28 cellular contexts compared by ENCODE assay signal in the genomic region with DNA sequence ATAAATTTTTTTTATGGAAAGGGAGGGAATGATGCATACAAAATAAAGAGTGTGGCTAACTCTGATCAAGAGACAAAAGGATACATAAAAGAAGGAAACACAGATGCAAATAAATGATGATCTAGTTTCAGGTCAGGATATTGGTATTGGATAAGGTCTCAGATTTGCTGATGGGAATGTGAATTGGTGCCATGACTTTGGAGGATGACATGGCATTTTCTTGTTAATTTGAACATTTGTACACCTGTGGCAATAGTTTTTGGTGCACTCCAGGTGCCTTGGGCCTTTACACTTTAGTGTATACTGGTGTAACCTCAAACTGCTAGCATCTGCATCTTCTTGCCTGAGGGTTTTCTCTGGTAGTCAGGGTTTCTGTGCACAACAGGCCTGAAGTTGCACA.
"Had no signal": no experiment of that assay in that cellular context is flagged by ENCODE, and none has a peak within 500 bp of the region (broad histone marks: within the 10 kb centered on the region; RNA-seq: fewer than 3 reads in every experiment).

No MANE protein-coding gene starts in this region.

- H3K4me2 ChIP-seq: smooth muscle cell had no signal

- H3K27me3 ChIP-seq: neutrophil, pancreas, spleen, suprapubic skin, testis, tibial artery, transverse colon, upper lobe of right lung, uterus had no signal

- H3K27ac ChIP-seq: neutrophil, pancreas, prostate gland, skin epidermis, spleen, suprapubic skin, testis, tibial artery, transverse colon, upper lobe of right lung, uterus had no signal

- ATAC-seq: naive thymus-derived CD8-positive, alpha-beta T cell; natural killer cell treated with Interleukin-12 subunit alpha and Interleukin-12 subunit beta and Interleukin-15 and Interleukin-18, amount 100 ng/mL, for 72 hours; pancreas; right cardiac atrium; sciatic nerve; stimulated activated memory B cell treated with anti-CD40 and anti-IgM and Interleukin-4, amounts not matched to agents 10 μg/mL and 1 μg/mL and 100 μg/mL, for 72 hours; stimulated activated naive CD8-positive, alpha-beta T cell treated with anti-CD3 and anti-CD28 coated beads, Interleukin-15, amount 100 ng/mL, for 72 hours; stimulated activated naive CD8-positive, alpha-beta T cell treated with anti-CD3 and anti-CD28 coated beads, Interleukin-15, Interleukin-2, amounts not matched to agents 100 U/mL and 50 U/mL, for 24 hours; upper lobe of right lung had no signal

- H3K36me3 ChIP-seq: neutrophil, pancreas, prostate gland, spleen, suprapubic skin, tibial artery, transverse colon, upper lobe of right lung, uterus had no signal

- H3K4me3 ChIP-seq: pancreas, prostate gland, skin epidermis, smooth muscle cell, spleen, suprapubic skin, testis, tibial artery, transverse colon, upper lobe of right lung, uterus had no signal

- H3K9me3 ChIP-seq: neutrophil, pancreas, prostate gland, testis, upper lobe of right lung, uterus had no signal

- H3K4me1 ChIP-seq: pancreas, prostate gland, spleen, suprapubic skin, testis, tibial artery, transverse colon, upper lobe of right lung, uterus had no signal

- FAIRE-seq: pancreas had no signal

- DNase-seq: naive thymus-derived CD8-positive, alpha-beta T cell; nephron progenitor cell; nucleus accumbens; pancreas; right cardiac atrium; spleen; stimulated activated CD4-positive, alpha-beta T cell treated with anti-CD3 and anti-CD28 coated beads, Interleukin-12 subunit alpha, Interleukin-12 subunit beta, amount 100 ng/mL, for 4 hours; stimulated activated CD4-positive, alpha-beta T cell treated with anti-CD3 and anti-CD28 coated beads, Interleukin-1b, Interleukin-23, amount 100 ng/mL, for 48 hours; stimulated activated CD4-positive, alpha-beta T cell treated with anti-CD3 and anti-CD28 coated beads, Interleukin-4, amount 100 ng/mL, for 1 hour; stimulated activated CD4-positive, alpha-beta T cell treated with anti-CD3 and anti-CD28 coated beads, Interleukin-4, amount 100 ng/mL, for 4 hours; stimulated activated CD8-positive, alpha-beta memory T cell treated with anti-CD3 and anti-CD28 coated beads, Interleukin-4, amount 100 ng/mL, for 48 hours; stimulated activated naive CD4-positive, alpha-beta T cell; stimulated activated naive CD8-positive, alpha-beta T cell treated with anti-CD3 and anti-CD28 coated beads, Interleukin-15, amount 100 ng/mL, for 72 hours; stimulated activated naive CD8-positive, alpha-beta T cell treated with anti-CD3 and anti-CD28 coated beads, Interleukin-15, Interleukin-2, amounts not matched to agents 100 U/mL and 50 U/mL, for 24 hours; substantia nigra; testis; tibial artery; transverse colon; upper lobe of right lung; uterus had no signal
